6 cellular contexts compared by ENCODE assay signal in genomic region chr20:63538204-63539091, GRCh38. TPM values are rescaled to one million over a fixed set of nuclear protein-coding genes. Genes with fewer than 3 reads are reported as not detected.
DNase-seq lines count a peak whose midpoint lies in the region; ATAC-seq, FAIRE-seq and TF ChIP-seq lines count a peak whose summit lies in the region.

No MANE protein-coding gene starts in this region.

- intact Hi-C loops in ovary (cut with DNase I) = loop anchor here (2.0 to 10.0 kb wide), 6 partner anchors 106 to 439 kb away; partner anchors contain the start of genes ABHD16B (in 2 of the 4) and SAMD10 (in 1 of the 4)

- DNase-seq in H54 (ENCODE audit: insufficient read length, low spot score) = peak; percentile 94
- DNase-seq in Peyer's patch = peak in 2 of 3 donors; percentile 82 to 85
- no peak for DNase-seq in ovary
- no peak for DNase-seq in Kasumi-1 (lab: John Stamatoyannopoulos, UW)

- H3K27me3 ChIP-seq in Peyer's patch = no peaks in the 10 kb centered on the region
- peaks cover 51% of the 10 kb centered on the region for H3K27me3 ChIP-seq in gastroesophageal sphincter
- H3K27me3 ChIP-seq in ovary = no peaks in the 10 kb centered on the region

- peak overlapping the region; percentile 73 to 98 (median 94) for H3K27ac ChIP-seq in Peyer's patch
- H3K27ac ChIP-seq in gastroesophageal sphincter = peak overlapping the region in 1 of 4 donors; percentile 52
- H3K27ac ChIP-seq in urinary bladder (ENCODE audit: low read depth) = peak overlapping the region; percentile 66
- H3K27ac ChIP-seq in ovary = no peak overlapping the region

- peak; percentile 6 for ATAC-seq in gastroesophageal sphincter

- H3K9me3 ChIP-seq in Peyer's patch (no peaks in the 10 kb centered on the region), gastroesophageal sphincter (no peaks in the 10 kb centered on the region), ovary (no peaks in the 10 kb centered on the region)

- 100% methylated on average over 2 of the region's 27 CpGs; no CpG with 5 or more reads in 1 of the 2 donors for WGBS in gastroesophageal sphincter (ENCODE audit: low coverage in 1 of 2), 2 donors
- 47% methylated on average over 27 of the region's 27 CpGs for WGBS in urinary bladder
- WGBS in ovary, 3 donors = 39 to 55% (median 42%) methylated on average over 27 of the region's 27 CpGs

- TF ChIP-seq EP300 in gastroesophageal sphincter (IDR thresholded peaks at IDR 0.05) (no peak), ovary (IDR thresholded peaks at IDR 0.05) (no peak)

- no peak for FAIRE-seq in H54 (lab: Jason Lieb, UNC)

- H3K36me3 ChIP-seq in Peyer's patch (no peaks in the 10 kb centered on the region), gastroesophageal sphincter (no peaks in the 10 kb centered on the region), urinary bladder (ENCODE audit: insufficient read depth) (no peaks in the 10 kb centered on the region), ovary (no peaks in the 10 kb centered on the region)

- H3K4me3 ChIP-seq in Peyer's patch = peak overlapping the region; percentile 39 to 66 (median 52)
- H3K4me3 ChIP-seq in gastroesophageal sphincter = peak overlapping the region in 1 of 2 donors; percentile 42
- peak overlapping the region; percentile 2 for H3K4me3 ChIP-seq in urinary bladder (ENCODE audit: low read depth, low read length)
- H3K4me3 ChIP-seq in ovary = no peak overlapping the region

- peak in 2 of 6 experiments; percentile 10 to 23 for TF ChIP-seq CTCF in Peyer's patch (IDR thresholded peaks at IDR 0.05)
- peak in 1 of 4 experiments; percentile 32 for TF ChIP-seq CTCF in gastroesophageal sphincter (IDR thresholded peaks at IDR 0.05)
- TF ChIP-seq CTCF in ovary (IDR thresholded peaks at IDR 0.05) = no peak

- TF ChIP-seq POLR2A in H54 (IDR thresholded peaks at IDR 0.05; ENCODE audit: low read depth, low read length) (no peak), Peyer's patch (IDR thresholded peaks at IDR 0.05) (no peak), gastroesophageal sphincter (IDR thresholded peaks at IDR 0.05) (no peak), ovary (IDR thresholded peaks at IDR 0.05) (no peak)

- H3K4me1 ChIP-seq in Peyer's patch = peaks cover 4 to 28% (median 19%) of the 10 kb centered on the region in 4 donors
- peaks cover 0 to 36% (median 12%) of the 10 kb centered on the region in 3 donors for H3K4me1 ChIP-seq in gastroesophageal sphincter
- no peaks in the 10 kb centered on the region for H3K4me1 ChIP-seq in urinary bladder (ENCODE audit: insufficient read depth)
- peaks cover 2% of the 10 kb centered on the region for H3K4me1 ChIP-seq in ovary (ENCODE audit: insufficient read depth)

RNA-seq across cellular contexts. Expression of gene PTK6, which starts 1.3 kb away (rescaled TPM):
- total RNA-seq in Peyer's patch = 100 to 1,000 TPM in 1 of 4 donors, 10 to 100 TPM in 2, 1 to 10 TPM in 1; 8.3 to 109 (median 84.5) TPM
- total RNA-seq in gastroesophageal sphincter = 1 to 10 TPM in 1 of 4 donors, under 1 TPM in 2, not detected in 1; 0.13 to 2.1 (median 0.42) TPM
- total RNA-seq in urinary bladder = 2.8 TPM
- 3.4 TPM for polyA plus RNA-seq in urinary bladder
- under 1 TPM in 5 of 7 donors, not detected in 2; 0.08 to 0.46 (median 0.15) TPM for total RNA-seq in ovary
- under 1 TPM; 0.07 to 0.08 TPM for polyA plus RNA-seq in ovary

RNA-seq across cellular contexts. Expression of gene SRMS, which starts 9.1 kb away (rescaled TPM):
- not detected for total RNA-seq in Peyer's patch
- total RNA-seq in gastroesophageal sphincter = not detected
- total RNA-seq in urinary bladder = 0.48 TPM
- not detected for polyA plus RNA-seq in urinary bladder
- total RNA-seq in ovary = not detected
- polyA plus RNA-seq in ovary = not detected

RNA-seq across cellular contexts. Expression of gene FNDC11, which starts 15.5 kb away (rescaled TPM):
- total RNA-seq in Peyer's patch = under 1 TPM in 1 of 4 donors, not detected in 3; 0.67 TPM
- under 1 TPM in 1 of 4 donors, not detected in 3; 0.27 TPM for total RNA-seq in gastroesophageal sphincter
- total RNA-seq in urinary bladder = 0.63 TPM
- polyA plus RNA-seq in urinary bladder = 0.98 TPM
- 1 to 10 TPM in 1 of 7 donors, under 1 TPM in 5, not detected in 1; 0.10 to 5.5 (median 0.36) TPM for total RNA-seq in ovary
- polyA plus RNA-seq in ovary = under 1 TPM in 1 of 2 donors, not detected in 1; 0.35 TPM

RNA-seq across cellular contexts. Expression of gene PPDPF, which starts 17.9 kb away (rescaled TPM):
- 100 to 1,000 TPM in 3 of 4 donors, 10 to 100 TPM in 1; 94.1 to 435 (median 193) TPM for total RNA-seq in Peyer's patch
- total RNA-seq in gastroesophageal sphincter = 100 to 1,000 TPM; 114 to 256 (median 162) TPM
- 44.7 TPM for total RNA-seq in urinary bladder
- polyA plus RNA-seq in urinary bladder = 545 TPM
- total RNA-seq in ovary = 100 to 1,000 TPM in 6 of 7 donors, 10 to 100 TPM in 1; 53.8 to 315 (median 201) TPM
- 100 to 1,000 TPM in 1 of 2 donors, 1 to 10 TPM in 1; 4.9 to 232 TPM for polyA plus RNA-seq in ovary

RNA-seq across cellular contexts. Expression of gene HELZ2, which starts 35.6 kb away (rescaled TPM):
- total RNA-seq in Peyer's patch (10 to 100 TPM; 32.2 to 42.0 (median 38.4) TPM), gastroesophageal sphincter (10 to 100 TPM; 14.2 to 22.2 (median 20.2) TPM), urinary bladder (19.9 TPM), ovary (10 to 100 TPM in 6 of 7 donors, 1 to 10 TPM in 1; 9.4 to 19.6 (median 17.6) TPM)
- polyA plus RNA-seq in urinary bladder (15.5 TPM), ovary (10 to 100 TPM in 1 of 2 donors, 1 to 10 TPM in 1; 1.8 to 10.5 TPM)

Comparison
In these comparisons a context has a peak if more than half of its experiments do, and no peak if none do; other contexts are left out.
1. DNase-seq: peak in H54 (single experiment) and Peyer's patch (2 of 3); none in ovary (0 of 5) and Kasumi-1 (0 of 2).
2. H3K27ac ChIP-seq: peak in Peyer's patch (4 of 4) and urinary bladder (single experiment); none in ovary (0 of 2).